Comparison of ENCODE assay signal across 2 cellular contexts in genomic region chr10:63365976-63366765, GRCh38.
TF ChIP-seq lines count a peak whose summit lies in the region.

No MANE protein-coding gene starts in this region.

TF ChIP-seq in H1, 55 proteins besides CTCF, POLR2A, EP300 and RAD21 (continued from another document):
- peak; percentile 10; the same call in 1 of the 2 replicates for TF ChIP-seq TEAD4 (IDR thresholded peaks at IDR 0.05; ENCODE audit: low read depth, low read length)

TF ChIP-seq in HepG2, 621 proteins besides CTCF, POLR2A, EP300 and RAD21 (continued from another document):
- TF ChIP-seq, protein P1, sequence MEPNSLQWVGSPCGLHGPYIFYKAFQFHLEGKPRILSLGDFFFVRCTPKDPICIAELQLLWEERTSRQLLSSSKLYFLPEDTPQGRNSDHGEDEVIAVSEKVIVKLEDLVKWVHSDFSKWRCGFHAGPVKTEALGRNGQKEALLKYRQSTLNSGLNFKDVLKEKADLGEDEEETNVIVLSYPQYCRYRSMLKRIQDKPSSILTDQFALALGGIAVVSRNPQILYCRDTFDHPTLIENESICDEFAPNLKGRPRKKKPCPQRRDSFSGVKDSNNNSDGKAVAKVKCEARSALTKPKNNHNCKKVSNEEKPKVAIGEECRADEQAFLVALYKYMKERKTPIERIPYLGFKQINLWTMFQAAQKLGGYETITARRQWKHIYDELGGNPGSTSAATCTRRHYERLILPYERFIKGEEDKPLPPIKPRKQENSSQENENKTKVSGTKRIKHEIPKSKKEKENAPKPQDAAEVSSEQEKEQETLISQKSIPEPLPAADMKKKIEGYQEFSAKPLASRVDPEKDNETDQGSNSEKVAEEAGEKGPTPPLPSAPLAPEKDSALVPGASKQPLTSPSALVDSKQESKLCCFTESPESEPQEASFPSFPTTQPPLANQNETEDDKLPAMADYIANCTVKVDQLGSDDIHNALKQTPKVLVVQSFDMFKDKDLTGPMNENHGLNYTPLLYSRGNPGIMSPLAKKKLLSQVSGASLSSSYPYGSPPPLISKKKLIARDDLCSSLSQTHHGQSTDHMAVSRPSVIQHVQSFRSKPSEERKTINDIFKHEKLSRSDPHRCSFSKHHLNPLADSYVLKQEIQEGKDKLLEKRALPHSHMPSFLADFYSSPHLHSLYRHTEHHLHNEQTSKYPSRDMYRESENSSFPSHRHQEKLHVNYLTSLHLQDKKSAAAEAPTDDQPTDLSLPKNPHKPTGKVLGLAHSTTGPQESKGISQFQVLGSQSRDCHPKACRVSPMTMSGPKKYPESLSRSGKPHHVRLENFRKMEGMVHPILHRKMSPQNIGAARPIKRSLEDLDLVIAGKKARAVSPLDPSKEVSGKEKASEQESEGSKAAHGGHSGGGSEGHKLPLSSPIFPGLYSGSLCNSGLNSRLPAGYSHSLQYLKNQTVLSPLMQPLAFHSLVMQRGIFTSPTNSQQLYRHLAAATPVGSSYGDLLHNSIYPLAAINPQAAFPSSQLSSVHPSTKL (CRISPR knock-in tag; IDR thresholded peaks at IDR 0.05) = 0 out of 2 replicates have a peak, but pooled peaks have one; percentile 14
- TF ChIP-seq FOXP1 (IDR thresholded peaks at IDR 0.05) (no peak), FOXP1 (CRISPR knock-in tag; IDR thresholded peaks at IDR 0.05) (no peak), MNT (IDR thresholded peaks at IDR 0.05) (no peak), ZNF556 (CRISPR knock-in tag; IDR thresholded peaks at IDR 0.05; ENCODE audit: borderline replicate concordance) (no peak), ZNF790 (CRISPR knock-in tag; IDR thresholded peaks at IDR 0.05; ENCODE audit: borderline replicate concordance) (no peak), HMG20A (CRISPR knock-in tag; IDR thresholded peaks at IDR 0.05; ENCODE audit: borderline replicate concordance) (peak; percentile 40; the same call in 1 of the 2 replicates), ZNF792 (CRISPR knock-in tag; IDR thresholded peaks at IDR 0.05) (no peak), HOXA7 (CRISPR knock-in tag; IDR thresholded peaks at IDR 0.05) (no peak), AHR (CRISPR knock-in tag; IDR thresholded peaks at IDR 0.05) (no peak), FOSL1 (CRISPR knock-in tag; IDR thresholded peaks at IDR 0.05; ENCODE audit: borderline replicate concordance) (no peak), SOX13 (IDR thresholded peaks at IDR 0.05) (no peak), SOX13 (CRISPR knock-in tag; conservative IDR thresholded peaks at IDR 0.05 in 1 of 2, IDR thresholded peaks at IDR 0.05 in 1 of 2) (0 out of 4 replicates have a peak, but pooled peaks of 1 of the 2 experiments have one; percentile 19), ZMYM4 (CRISPR knock-in tag; IDR thresholded peaks at IDR 0.05) (no peak), RXRB (CRISPR knock-in tag; IDR thresholded peaks at IDR 0.05; ENCODE audit: borderline replicate concordance) (no peak), PHF5A (CRISPR knock-in tag; IDR thresholded peaks at IDR 0.05; ENCODE audit: low read depth, unreplicated experiment) (no peak), TEAD3 (CRISPR knock-in tag; optimal IDR thresholded peaks at IDR 0.05; ENCODE audit: borderline replicate concordance) (peak; percentile 45), HNF1B (CRISPR knock-in tag; IDR thresholded peaks at IDR 0.05) (no peak), BHLHE40 (IDR thresholded peaks at IDR 0.05; ENCODE audit: low read length) (no peak), ZNF644 (CRISPR knock-in tag; IDR thresholded peaks at IDR 0.05; ENCODE audit: low read depth) (0 out of 2 replicates have a peak, but pooled peaks have one; percentile 13), TBL1XR1 (IDR thresholded peaks at IDR 0.05; ENCODE audit: borderline replicate concordance, low read length, partially characterized antibody) (no peak), ZBTB42 (CRISPR knock-in tag; IDR thresholded peaks at IDR 0.05) (no peak), NBN (conservative IDR thresholded peaks at IDR 0.05) (no peak), POLR2G (IDR thresholded peaks at IDR 0.05; ENCODE audit: low read depth, low read length) (no peak), ZKSCAN1 (IDR thresholded peaks at IDR 0.05; ENCODE audit: low read length) (peak; percentile 59; the same call in 1 of the 2 replicates), NR2F6 (IDR thresholded peaks at IDR 0.05) (no peak), NR2F6 (CRISPR knock-in tag; IDR thresholded peaks at IDR 0.05) (peak; percentile 41; the same call in 1 of the 2 replicates), PITX1 (CRISPR knock-in tag; IDR thresholded peaks at IDR 0.05) (peak; percentile 61; the same call in 1 of the 2 replicates), ARID3A (IDR thresholded peaks at IDR 0.05; ENCODE audit: low read depth, low read length) (peak; percentile 59; the same call in 1 of the 2 replicates), SP1 (IDR thresholded peaks at IDR 0.05) (no peak), SP1 (CRISPR knock-in tag; IDR thresholded peaks at IDR 0.05) (no peak), KAT8 (CRISPR knock-in tag; IDR thresholded peaks at IDR 0.05) (0 out of 2 replicates have a peak, but pooled peaks have one; percentile 29), GFI1 (CRISPR knock-in tag; IDR thresholded peaks at IDR 0.05; ENCODE audit: borderline replicate concordance) (peak; percentile 92)
- TF ChIP-seq, protein P2, sequence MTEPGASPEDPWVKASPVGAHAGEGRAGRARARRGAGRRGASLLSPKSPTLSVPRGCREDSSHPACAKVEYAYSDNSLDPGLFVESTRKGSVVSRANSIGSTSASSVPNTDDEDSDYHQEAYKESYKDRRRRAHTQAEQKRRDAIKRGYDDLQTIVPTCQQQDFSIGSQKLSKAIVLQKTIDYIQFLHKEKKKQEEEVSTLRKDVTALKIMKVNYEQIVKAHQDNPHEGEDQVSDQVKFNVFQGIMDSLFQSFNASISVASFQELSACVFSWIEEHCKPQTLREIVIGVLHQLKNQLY (CRISPR knock-in tag; IDR thresholded peaks at IDR 0.05) = 0 out of 2 replicates have a peak, but pooled peaks have one; percentile 33
- TF ChIP-seq, protein P3, sequence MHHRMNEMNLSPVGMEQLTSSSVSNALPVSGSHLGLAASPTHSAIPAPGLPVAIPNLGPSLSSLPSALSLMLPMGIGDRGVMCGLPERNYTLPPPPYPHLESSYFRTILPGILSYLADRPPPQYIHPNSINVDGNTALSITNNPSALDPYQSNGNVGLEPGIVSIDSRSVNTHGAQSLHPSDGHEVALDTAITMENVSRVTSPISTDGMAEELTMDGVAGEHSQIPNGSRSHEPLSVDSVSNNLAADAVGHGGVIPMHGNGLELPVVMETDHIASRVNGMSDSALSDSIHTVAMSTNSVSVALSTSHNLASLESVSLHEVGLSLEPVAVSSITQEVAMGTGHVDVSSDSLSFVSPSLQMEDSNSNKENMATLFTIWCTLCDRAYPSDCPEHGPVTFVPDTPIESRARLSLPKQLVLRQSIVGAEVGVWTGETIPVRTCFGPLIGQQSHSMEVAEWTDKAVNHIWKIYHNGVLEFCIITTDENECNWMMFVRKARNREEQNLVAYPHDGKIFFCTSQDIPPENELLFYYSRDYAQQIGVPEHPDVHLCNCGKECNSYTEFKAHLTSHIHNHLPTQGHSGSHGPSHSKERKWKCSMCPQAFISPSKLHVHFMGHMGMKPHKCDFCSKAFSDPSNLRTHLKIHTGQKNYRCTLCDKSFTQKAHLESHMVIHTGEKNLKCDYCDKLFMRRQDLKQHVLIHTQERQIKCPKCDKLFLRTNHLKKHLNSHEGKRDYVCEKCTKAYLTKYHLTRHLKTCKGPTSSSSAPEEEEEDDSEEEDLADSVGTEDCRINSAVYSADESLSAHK (CRISPR knock-in tag; IDR thresholded peaks at IDR 0.05; ENCODE audit: borderline replicate concordance) = no peak
- TF ChIP-seq, protein P4, sequence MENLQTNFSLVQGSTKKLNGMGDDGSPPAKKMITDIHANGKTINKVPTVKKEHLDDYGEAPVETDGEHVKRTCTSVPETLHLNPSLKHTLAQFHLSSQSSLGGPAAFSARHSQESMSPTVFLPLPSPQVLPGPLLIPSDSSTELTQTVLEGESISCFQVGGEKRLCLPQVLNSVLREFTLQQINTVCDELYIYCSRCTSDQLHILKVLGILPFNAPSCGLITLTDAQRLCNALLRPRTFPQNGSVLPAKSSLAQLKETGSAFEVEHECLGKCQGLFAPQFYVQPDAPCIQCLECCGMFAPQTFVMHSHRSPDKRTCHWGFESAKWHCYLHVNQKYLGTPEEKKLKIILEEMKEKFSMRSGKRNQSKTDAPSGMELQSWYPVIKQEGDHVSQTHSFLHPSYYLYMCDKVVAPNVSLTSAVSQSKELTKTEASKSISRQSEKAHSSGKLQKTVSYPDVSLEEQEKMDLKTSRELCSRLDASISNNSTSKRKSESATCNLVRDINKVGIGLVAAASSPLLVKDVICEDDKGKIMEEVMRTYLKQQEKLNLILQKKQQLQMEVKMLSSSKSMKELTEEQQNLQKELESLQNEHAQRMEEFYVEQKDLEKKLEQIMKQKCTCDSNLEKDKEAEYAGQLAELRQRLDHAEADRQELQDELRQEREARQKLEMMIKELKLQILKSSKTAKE (CRISPR knock-in tag; IDR thresholded peaks at IDR 0.05; ENCODE audit: borderline replicate concordance) = no peak
- TF ChIP-seq, protein P5, sequence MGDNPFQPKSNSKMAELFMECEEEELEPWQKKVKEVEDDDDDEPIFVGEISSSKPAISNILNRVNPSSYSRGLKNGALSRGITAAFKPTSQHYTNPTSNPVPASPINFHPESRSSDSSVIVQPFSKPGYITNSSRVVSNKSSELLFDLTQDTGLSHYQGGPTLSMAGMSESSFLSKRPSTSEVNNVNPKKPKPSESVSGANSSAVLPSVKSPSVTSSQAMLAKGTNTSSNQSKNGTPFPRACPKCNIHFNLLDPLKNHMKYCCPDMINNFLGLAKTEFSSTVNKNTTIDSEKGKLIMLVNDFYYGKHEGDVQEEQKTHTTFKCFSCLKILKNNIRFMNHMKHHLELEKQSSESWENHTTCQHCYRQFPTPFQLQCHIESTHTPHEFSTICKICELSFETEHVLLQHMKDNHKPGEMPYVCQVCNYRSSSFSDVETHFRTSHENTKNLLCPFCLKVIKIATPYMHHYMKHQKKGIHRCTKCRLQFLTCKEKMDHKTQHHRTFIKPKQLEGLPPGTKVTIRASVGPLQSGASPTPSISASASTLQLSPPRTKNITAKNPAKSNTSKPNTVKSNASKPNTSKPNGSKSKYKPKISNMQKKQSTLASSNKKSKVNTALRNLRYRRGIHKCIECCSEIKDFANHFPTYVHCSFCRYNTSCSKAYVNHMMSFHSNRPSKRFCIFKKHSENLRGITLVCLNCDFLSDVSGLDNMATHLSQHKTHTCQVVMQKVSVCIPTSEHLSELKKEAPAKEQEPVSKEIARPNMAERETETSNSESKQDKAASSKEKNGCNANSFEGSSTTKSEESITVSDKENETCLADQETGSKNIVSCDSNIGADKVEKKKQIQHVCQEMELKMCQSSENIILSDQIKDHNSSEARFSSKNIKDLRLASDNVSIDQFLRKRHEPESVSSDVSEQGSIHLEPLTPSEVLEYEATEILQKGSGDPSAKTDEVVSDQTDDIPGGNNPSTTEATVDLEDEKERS (CRISPR knock-in tag; IDR thresholded peaks at IDR 0.05) = no peak
